In the genomic region with DNA sequence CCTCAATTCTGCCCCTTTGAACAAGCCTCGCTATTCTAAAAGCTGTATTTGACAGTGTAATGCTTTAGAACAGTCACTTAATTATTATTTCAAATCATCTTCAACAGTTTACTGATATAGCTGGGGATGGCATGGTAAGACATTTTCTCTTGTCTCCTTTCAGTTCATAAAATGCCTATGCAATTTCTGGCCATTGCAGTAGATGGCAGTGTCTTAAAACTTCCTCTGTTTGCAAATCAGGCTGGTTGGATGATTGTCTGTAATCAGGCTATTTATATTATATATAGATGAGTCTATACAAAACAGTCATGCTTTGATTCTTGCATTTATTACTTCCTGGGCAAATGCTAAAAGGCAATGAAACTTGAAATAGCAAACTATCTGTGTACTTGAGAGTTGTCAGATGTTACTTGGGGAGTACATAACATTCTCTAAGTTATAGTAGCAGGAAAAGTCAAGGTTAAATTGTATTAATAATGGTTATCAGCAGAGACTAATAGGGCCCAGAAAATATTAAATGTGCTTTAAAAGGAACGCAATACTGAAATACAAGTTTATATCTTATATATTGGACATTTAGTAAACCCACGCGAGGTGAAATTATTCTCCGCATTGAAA, we compare ENCODE assay signal across 8 cellular contexts. TPM values are rescaled to one million over a fixed set of nuclear protein-coding genes. Genes with fewer than 3 reads are reported as not detected.
A peak's percentile ranks its signal among the peaks of the same experiment; 100 is the strongest.
DNase-seq lines count a peak whose midpoint lies in the region; ATAC-seq, FAIRE-seq and TF ChIP-seq lines count a peak whose summit lies in the region.

No MANE protein-coding gene starts in this region.

- no peaks in the 10 kb centered on the region for H3K79me1 ChIP-seq in mesenchymal stem cell (replicated peaks; ENCODE audit: low read length, poor library complexity, severe bottlenecking)

- no peak overlapping the region for H2BK12ac ChIP-seq in mesenchymal stem cell (ENCODE audit: low read length in 2 of 2)

- H3K9me3 ChIP-seq in GM12878 (replicated peaks; ENCODE audit: control insufficient read depth, insufficient read depth, low read length) (no peaks in the 10 kb centered on the region; the same call in 2 of the 3 replicates), mesenchymal stem cell (ENCODE audit: control insufficient read depth, low read length) (no peaks in the 10 kb centered on the region)

- CTCF ChIA-PET in GM12878 (lab: Yijun Ruan, JAX): interaction anchor here (1.0 to 2.1 kb wide), 4 partner anchors 9 to 645 kb away, joined by 3 to 5 read pairs (median 4); no protein-coding TSS in a partner anchor

- no peak overlapping the region for H3K18ac ChIP-seq in mesenchymal stem cell (ENCODE audit: low read depth in 1 of 2, low read length in 2 of 2)

- H2BK120ac ChIP-seq in mesenchymal stem cell (ENCODE audit: low read depth, low read length): no peak overlapping the region

- peak; percentile 52 to 61 (median 57) for TF ChIP-seq CTCF in GM12878 (IDR thresholded peaks at IDR 0.05 in 2 of 3, conservative IDR thresholded peaks at IDR 0.05 in 1 of 3; ENCODE audit: control insufficient read depth in 2 of 3, extremely low read depth in 1 of 3, insufficient read depth in 1 of 3, low read depth in 3 of 3, low read length in 3 of 3)

- no peaks in the 10 kb centered on the region for H3K79me2 ChIP-seq in GM12878 (ENCODE audit: control insufficient read depth, insufficient read depth, low read length)

- H3K4me1 ChIP-seq in GM12878 (ENCODE audit: control insufficient read depth, insufficient read depth, low read length) (no peaks in the 10 kb centered on the region), mesenchymal stem cell (ENCODE audit: control insufficient read depth, insufficient read depth, low read depth, low read length) (no peaks in the 10 kb centered on the region)

- no TSS peak for BruUV-seq in GM12878 (replicated peaks; lab: Mats Ljungman, UMichigan)

- ATAC-seq in GM12878 (peak; percentile 62), GM21786 (IDR thresholded peaks at IDR 0.05; ENCODE audit: unreplicated experiment) (no peak), HG02759 (IDR thresholded peaks at IDR 0.05; ENCODE audit: unreplicated experiment) (no peak)

- H3K4me3 ChIP-seq in GM12878 (no peak overlapping the region), mesenchymal stem cell (ENCODE audit: insufficient read depth in 1 of 2, low read depth in 1 of 2, low read length in 2 of 2) (no peak overlapping the region)

- H3K4ac ChIP-seq in mesenchymal stem cell (ENCODE audit: low read depth in 1 of 2, low read length in 2 of 2): no peak overlapping the region

- DNase-seq in Ammon's horn (ENCODE audit: low spot score) (peak; percentile 64), GM19239 (ENCODE audit: insufficient read length, low spot score) (peak; percentile 5), NCI-H2107 (lab: John Stamatoyannopoulos, UW) (peak; percentile 5), GM12878 (ENCODE audit: low read depth, low spot score) (no peak), mesenchymal stem cell (peak; percentile 19), ureter (ENCODE audit: low spot score) (no peak)

- no peaks in the 10 kb centered on the region for H3K36me3 ChIP-seq in GM12878 (ENCODE audit: control insufficient read depth in 2 of 2, insufficient read depth in 2 of 2, low read length in 1 of 2)
- no peaks in the 10 kb centered on the region for H3K36me3 ChIP-seq in mesenchymal stem cell (ENCODE audit: control insufficient read depth in 1 of 2, insufficient read depth in 2 of 2, low read depth in 1 of 2, low read length in 2 of 2)

- no peak for TF ChIP-seq EP300 in GM12878 (IDR thresholded peaks at IDR 0.05; ENCODE audit: borderline replicate concordance in 1 of 2, control insufficient read depth in 1 of 2, low read depth in 2 of 2, low read length in 2 of 2)

- no peak overlapping the region for H2BK15ac ChIP-seq in mesenchymal stem cell (ENCODE audit: low read depth, poor library complexity, severe bottlenecking)

- TF ChIP-seq POLR2A in GM12878 (IDR thresholded peaks at IDR 0.05; ENCODE audit: low read depth, low read length): no peak

- 68% methylated on average over 5 of the region's 5 CpGs for WGBS in GM12878 (ENCODE audit: insufficient coverage, insufficient replicate concordance, low lambda C conversion rate, missing lambda C conversion rate)
- no CpG with 5 or more reads among the region's 5 CpGs for WGBS in mesenchymal stem cell

- no peak overlapping the region for H4K8ac ChIP-seq in mesenchymal stem cell (ENCODE audit: low read length)

- H3K27me3 ChIP-seq in GM12878 (replicated peaks in 1 of 2; ENCODE audit: control insufficient read depth in 2 of 2, insufficient read depth in 2 of 2, low read length in 1 of 2) (no peaks in the 10 kb centered on the region), mesenchymal stem cell (ENCODE audit: control insufficient read depth in 1 of 2, insufficient read depth in 1 of 2, low read length in 2 of 2) (peaks cover 7 to 22% of the 10 kb centered on the region in 2 experiments)

- H3K23ac ChIP-seq in mesenchymal stem cell (ENCODE audit: low read length in 2 of 2): no peak overlapping the region

- POLR2A ChIA-PET in GM12878 (lab: Charles Lee): no interaction called here

- no peaks in the 10 kb centered on the region for H4K20me1 ChIP-seq in GM12878 (ENCODE audit: control insufficient read depth, insufficient read depth)

- intact Hi-C loops in GM12878 (cut with micrococcal nuclease; ENCODE audit: unreplicated experiment): loop anchor here (1.0 to 5.0 kb wide), 2 partner anchors 574 to 645 kb away; no protein-coding TSS in a partner anchor

- SMC1A ChIA-PET in GM12878 (lab: Charles Lee; ENCODE audit: uncharacterized antibody, unreplicated experiment): interaction anchor here (0.6 kb wide), 1 partner anchor 569 kb away, joined by 3 read pairs; no protein-coding TSS in a partner anchor

- no peak overlapping the region for H3K14ac ChIP-seq in mesenchymal stem cell (ENCODE audit: low read length in 2 of 2)

- H2BK5ac ChIP-seq in mesenchymal stem cell (ENCODE audit: low read depth, low read length, poor library complexity, severe bottlenecking): no peak overlapping the region

- no peak overlapping the region for H3K4me2 ChIP-seq in GM12878 (ENCODE audit: control insufficient read depth, insufficient read depth)
- H3K4me2 ChIP-seq in mesenchymal stem cell (ENCODE audit: low read length, poor library complexity, severe bottlenecking): no peak overlapping the region

- no peak overlapping the region for H2AK5ac ChIP-seq in mesenchymal stem cell (ENCODE audit: low read length, severe bottlenecking)

- H3K27ac ChIP-seq in GM12878 (ENCODE audit: control insufficient read depth, insufficient read depth): no peak overlapping the region
- H3K27ac ChIP-seq in mesenchymal stem cell (ENCODE audit: low read length, poor library complexity, severe bottlenecking): no peak overlapping the region

- H4K91ac ChIP-seq in mesenchymal stem cell (ENCODE audit: low read length): no peak overlapping the region

- in situ Hi-C loops in GM12878 (cut with MboI): no loop called here

- no peak overlapping the region for H3K9ac ChIP-seq in GM12878 (ENCODE audit: control insufficient read depth, insufficient read depth, low read length)
- no peak overlapping the region for H3K9ac ChIP-seq in mesenchymal stem cell (ENCODE audit: low read length)

- FAIRE-seq in GM19239 (lab: Jason Lieb, UNC) (no peak), GM12878 (lab: Jason Lieb, UNC) (peak; percentile 88)

- H2AFZ ChIP-seq in GM12878 (ENCODE audit: control insufficient read depth, low read depth, low read length) (no peak overlapping the region), mesenchymal stem cell (ENCODE audit: low read depth, low read length) (no peak overlapping the region)

- peak; percentile 63 for TF ChIP-seq RAD21 in GM12878 (IDR thresholded peaks at IDR 0.05; ENCODE audit: insufficient read depth, low read depth, low read length)

- RAD21 ChIA-PET in GM12878 (lab: Charles Lee; ENCODE audit: unreplicated experiment): interaction anchor here (0.7 kb wide), 1 partner anchor 679 kb away, joined by 3 read pairs; no protein-coding TSS in a partner anchor

TF ChIP-seq in GM12878, 131 proteins besides CTCF, POLR2A, EP300 and RAD21:
- TF ChIP-seq ASH2L (IDR thresholded peaks at IDR 0.05; ENCODE audit: borderline replicate concordance, low read depth) (no peak), SMC3 (IDR thresholded peaks at IDR 0.05; ENCODE audit: borderline replicate concordance, low read length) (peak; percentile 58; the same call in 1 of the 2 replicates)

RNA-seq across cellular contexts. Expression of a gene that starts 55.5 kb away (rescaled TPM):
- total RNA-seq in GM12878 (2013; cell fraction: nucleolus; rRNA removed): not detected in 2 replicates
- total RNA-seq in GM12878 (2014; rRNA removed): not detected in 2 replicates
- total RNA-seq in GM12878 (2014; rRNA removed; fragmentation: Illumina TruSeq; extraction: Trizol): not detected in 2 replicates
- not detected in 2 replicates for total RNA-seq in GM12878 (2021)
- polyA plus RNA-seq in GM12878 (2011; ENCODE audit: low read depth): not detected
- not detected in 2 replicates for polyA plus RNA-seq in GM12878 (2011; rRNA removed)
- polyA plus RNA-seq in GM12878 (2011; cell fraction: cytosol; rRNA removed): not detected in 2 replicates
- polyA plus RNA-seq in GM12878 (2011; cell fraction: nucleus; rRNA removed): not detected in 2 replicates
- polyA plus RNA-seq in GM12878 (2012): not detected in 2 replicates
- not detected in 2 replicates for polyA plus RNA-seq in GM12878 (2014; fragmentation: Illumina TruSeq; extraction: Trizol)
- polyA plus RNA-seq in GM12878 (2014; fragmentation: Nextera tagmentation; extraction: Ambion mirVana): not detected
- polyA plus RNA-seq in GM12878 (2014; rRNA removed): not detected in 2 replicates
- under 1 TPM in 1 of 2 experiments, not detected in 1; 0.09 TPM for polyA plus RNA-seq in GM12878 (2016; fragmentation: Nextera tagmentation; extraction: Ambion mirVana)
- not detected in 2 replicates for polyA minus RNA-seq in GM12878 (2011; rRNA and poly(A)+ RNA removed)
- not detected in 2 replicates for polyA minus RNA-seq in GM12878 (2011; cell fraction: cytosol; rRNA and poly(A)+ RNA removed)
- polyA minus RNA-seq in GM12878 (2011; cell fraction: nucleus; rRNA and poly(A)+ RNA removed): not detected in 2 replicates
- not detected for polyA plus RNA-seq in mesenchymal stem cell (2013, experiment 1 of 2)
- polyA plus RNA-seq in mesenchymal stem cell (2013, experiment 2 of 2): not detected
- total RNA-seq in ureter: not detected

Comparison
In these comparisons a context has a peak if more than half of its experiments do, and no peak if none do; other contexts are left out.
1. DNase-seq: peak in Ammon's horn (single experiment), GM19239 (single experiment), NCI-H2107 (single experiment) and mesenchymal stem cell (single experiment); none in GM12878 (single experiment) and ureter (single experiment).